In the genomic region with DNA sequence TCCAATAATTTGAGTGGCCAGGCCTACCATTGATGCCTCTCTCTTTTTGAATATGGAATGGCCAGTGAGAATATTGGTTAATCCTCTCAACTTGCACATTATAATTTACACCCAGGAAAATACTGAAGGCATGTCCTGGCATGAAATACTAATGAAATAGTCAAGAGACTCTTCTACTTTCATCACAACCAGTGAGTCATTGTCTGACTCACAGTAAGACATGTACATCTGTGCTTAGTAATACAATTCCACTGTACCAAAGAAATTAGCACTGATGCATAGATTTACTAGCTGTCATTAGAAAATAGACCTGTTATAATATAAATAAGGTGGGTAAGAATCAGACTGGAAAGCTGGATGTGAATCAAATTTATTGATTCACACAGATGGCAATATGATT, we compare ENCODE assay signal across 2 cellular contexts.
TF ChIP-seq lines count a peak whose summit lies in the region.

No MANE protein-coding gene starts in this region.

TF ChIP-seq in IMR-90, 13 proteins besides CTCF, POLR2A, EP300 and RAD21:
- TF ChIP-seq MXI1 (IDR thresholded peaks at IDR 0.05; ENCODE audit: borderline replicate concordance, low read depth, low read length) (no peak), RCOR1 (IDR thresholded peaks at IDR 0.05; ENCODE audit: insufficient replicate concordance, low read length) (no peak), ELK1 (IDR thresholded peaks at IDR 0.05; ENCODE audit: borderline replicate concordance, low read depth, low read length) (no peak), MAZ (IDR thresholded peaks at IDR 0.05; ENCODE audit: borderline replicate concordance, low read depth, low read length) (no peak), SMC3 (IDR thresholded peaks at IDR 0.05; ENCODE audit: low read depth, low read length) (no peak), CHD1 (IDR thresholded peaks at IDR 0.05; ENCODE audit: low read depth, low read length) (no peak), NFE2L2 (IDR thresholded peaks at IDR 0.05; ENCODE audit: low read depth, low read length) (no peak), CEBPB (IDR thresholded peaks at IDR 0.05; ENCODE audit: low read depth, low read length) (peak; percentile 86), FOS (IDR thresholded peaks at IDR 0.05; ENCODE audit: low read depth, low read length) (peak; percentile 97), MAFK (IDR thresholded peaks at IDR 0.05; ENCODE audit: low read depth, low read length) (no peak), BHLHE40 (IDR thresholded peaks at IDR 0.05; ENCODE audit: low read depth, low read length) (peak; percentile 40; the same call in 1 of the 2 replicates), RFX5 (IDR thresholded peaks at IDR 0.05; ENCODE audit: low read depth, low read length) (no peak)
- TF ChIP-seq, protein P1, sequence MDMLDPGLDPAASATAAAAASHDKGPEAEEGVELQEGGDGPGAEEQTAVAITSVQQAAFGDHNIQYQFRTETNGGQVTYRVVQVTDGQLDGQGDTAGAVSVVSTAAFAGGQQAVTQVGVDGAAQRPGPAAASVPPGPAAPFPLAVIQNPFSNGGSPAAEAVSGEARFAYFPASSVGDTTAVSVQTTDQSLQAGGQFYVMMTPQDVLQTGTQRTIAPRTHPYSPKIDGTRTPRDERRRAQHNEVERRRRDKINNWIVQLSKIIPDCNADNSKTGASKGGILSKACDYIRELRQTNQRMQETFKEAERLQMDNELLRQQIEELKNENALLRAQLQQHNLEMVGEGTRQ (IDR thresholded peaks at IDR 0.05; ENCODE audit: low read depth, low read length) = no peak

TF ChIP-seq in endothelial cell of umbilical vein, 7 proteins besides CTCF, POLR2A, EP300 and RAD21:
- peak; percentile 94 for TF ChIP-seq FOS (IDR thresholded peaks at IDR 0.05; ENCODE audit: borderline replicate concordance, insufficient read depth, low read length)
- no peak for TF ChIP-seq POLR2AphosphoS5 (IDR thresholded peaks at IDR 0.05; ENCODE audit: insufficient read depth, low read depth, low read length)
- TF ChIP-seq JUN (IDR thresholded peaks at IDR 0.05; ENCODE audit: borderline replicate concordance, insufficient read depth, insufficient read length, low read depth) = peak; percentile 70
- no peak for TF ChIP-seq EZH2 (IDR thresholded peaks at IDR 0.05; ENCODE audit: borderline replicate concordance, low read depth, low read length, severe bottlenecking)
